24 cellular contexts compared by ENCODE assay signal in the genomic region with DNA sequence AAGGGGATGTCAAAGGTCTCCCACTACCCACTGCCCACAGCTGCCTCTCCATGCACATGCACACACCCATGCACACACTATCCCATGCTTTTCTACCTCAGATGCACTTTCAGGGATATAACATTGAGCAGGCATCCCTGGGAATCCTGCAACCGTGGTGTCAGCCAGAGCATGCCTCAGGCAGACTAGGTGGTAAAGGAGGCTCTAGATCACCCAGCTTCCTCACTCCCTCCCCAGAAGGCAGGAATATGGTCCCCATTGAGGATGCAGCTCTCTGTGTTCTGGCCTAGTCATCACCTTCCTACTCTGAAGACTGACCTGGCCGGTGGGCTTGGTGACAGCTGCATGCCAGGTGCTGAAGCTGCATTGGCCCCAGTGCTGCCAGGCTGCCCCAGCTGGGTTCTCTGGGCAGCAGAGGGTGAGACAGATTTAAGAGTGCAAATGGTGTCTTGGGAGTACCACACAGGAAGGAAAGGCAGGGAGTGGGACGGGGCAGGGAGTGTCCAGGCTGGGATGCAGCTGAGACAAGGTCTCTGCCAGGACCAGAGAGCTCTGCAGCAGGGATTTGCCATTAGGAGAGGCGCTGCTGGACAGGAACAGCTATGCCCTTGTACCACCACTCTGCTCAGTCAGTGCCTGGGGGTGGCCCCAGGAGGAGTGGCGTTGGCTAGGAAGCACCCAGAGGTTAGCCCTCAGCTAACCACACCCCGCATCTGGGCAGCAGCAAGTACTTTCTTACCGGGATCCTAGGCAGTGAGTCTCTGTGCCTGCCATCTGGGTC. TPM values are rescaled to one million over a fixed set of nuclear protein-coding genes. Genes with fewer than 3 reads are reported as not detected.
DNase-seq lines count a peak whose midpoint lies in the region; ATAC-seq and TF ChIP-seq lines count a peak whose summit lies in the region.
"Had no signal": no experiment of that assay in that cellular context is flagged by ENCODE, and none has a peak within 500 bp of the region (broad histone marks: within the 10 kb centered on the region; RNA-seq: fewer than 3 reads in every experiment).

No MANE protein-coding gene starts in this region.

- H3K27ac ChIP-seq in GM23338 (ENCODE audit: low read depth) = no peak overlapping the region
- no peak overlapping the region for H3K27ac ChIP-seq in spleen
- H3K27ac ChIP-seq in breast epithelium = no peak overlapping the region
- H3K27ac ChIP-seq: 22Rv1, SJCRH30 had no signal

- intact Hi-C loops in activated CD4-positive, alpha-beta memory T cell treated with anti-CD3 and anti-CD28 coated beads for 36 hours (cut with micrococcal nuclease) = no loop called here
- intact Hi-C loops in spleen (cut with DNase I; ENCODE audit: low total_unique reads) = no loop called here
- intact Hi-C loops in breast epithelium (cut with DNase I; ENCODE audit: low total_unique reads) = loop anchor here (2.0 kb wide), 1 partner anchor 68 kb away; no protein-coding TSS in a partner anchor

- H3K79me2 ChIP-seq in GM23338 (replicated peaks; ENCODE audit: insufficient read depth) = no peaks in the 10 kb centered on the region

- DNase-seq in activated CD4-positive, alpha-beta memory T cell treated with anti-CD3 and anti-CD28 coated beads, Interleukin-2, amount 10 ng/mL, durations not matched to agents 7 days and 5 days = peak; percentile 10
- DNase-seq in activated CD4-positive, alpha-beta memory T cell treated with anti-CD3 and anti-CD28 coated beads for 36 hours = no peak
- no peak for DNase-seq in GM23338 (ENCODE audit: low spot score)
- DNase-seq in islet precursor cell = peak; percentile 48
- DNase-seq in spleen = peak; percentile 42
- no peak for DNase-seq in HUDEP-2 (lab: John Stamatoyannopoulos, UW; ENCODE audit: unreplicated experiment in 76 of 76)
- DNase-seq in breast epithelium (ENCODE audit: low spot score in 2 of 2) = no peak
- no peak for DNase-seq in NK-92 treated with Interleukin-12 subunit alpha and Interleukin-12 subunit beta, amount 100 ng/mL, for 24 hours (lab: John Stamatoyannopoulos, UW)
- DNase-seq: Calu3, DMS153, DND-41, HFFc6, IMR-90, KG1, MM.1S, NCI-H2029, NCI-H446, NCI-H524 treated with DMSO at 0.1 percent for 48 hours, NCI-H774, PC-3, SJCRH30 had no signal

- no peak overlapping the region for H3K4me2 ChIP-seq in GM23338

- H3K36me3 ChIP-seq in GM23338 (ENCODE audit: insufficient read depth) = no peaks in the 10 kb centered on the region
- H3K36me3 ChIP-seq in spleen = no peaks in the 10 kb centered on the region
- H3K36me3 ChIP-seq in breast epithelium = no peaks in the 10 kb centered on the region
- H3K36me3 ChIP-seq: HAP-1, SJCRH30 had no signal

- 0 out of 2 replicates have a peak, but pooled peaks cover 4% of the 10 kb centered on the region for H3K9me2 ChIP-seq in GM23338 (ENCODE audit: insufficient read depth)

- POLR2A ChIA-PET in activated CD4-positive, alpha-beta memory T cell treated with anti-CD3 and anti-CD28 coated beads, Interleukin-2, amount 10 ng/mL, durations not matched to agents 7 days and 5 days (lab: Charles Lee) = no interaction called here
- POLR2A ChIA-PET in activated CD4-positive, alpha-beta memory T cell treated with anti-CD3 and anti-CD28 coated beads for 36 hours (lab: Charles Lee) = no interaction called here

- 75 to 86% (median 81%) methylated on average over 6 to 7 of the region's 7 CpGs for WGBS in spleen, 5 donors

- H3F3A ChIP-seq in GM23338 (replicated peaks; ENCODE audit: low read depth) = no peaks in the 10 kb centered on the region

- H3K9me3 ChIP-seq in spleen (no peaks in the 10 kb centered on the region), breast epithelium (no peaks in the 10 kb centered on the region)
- H3K9me3 ChIP-seq: HAP-1, SJCRH30 had no signal

- no peak overlapping the region for H2AFZ ChIP-seq in GM23338

- H3K4me1 ChIP-seq in GM23338 (ENCODE audit: insufficient read depth) (no peaks in the 10 kb centered on the region), spleen (no peaks in the 10 kb centered on the region), breast epithelium (no peaks in the 10 kb centered on the region)
- H3K4me1 ChIP-seq: HAP-1, SJCRH30 had no signal

- H3K4me3 Mint-ChIP-seq in activated CD4-positive, alpha-beta memory T cell treated with anti-CD3 and anti-CD28 coated beads, Interleukin-2, amount 10 ng/mL, durations not matched to agents 7 days and 5 days = no peak overlapping the region
- H3K4me3 Mint-ChIP-seq in activated CD4-positive, alpha-beta memory T cell treated with anti-CD3 and anti-CD28 coated beads for 36 hours = no peak overlapping the region
- no peak overlapping the region for H3K4me3 Mint-ChIP-seq in GM23338
- H3K4me3 Mint-ChIP-seq: HFFc6 had no signal

- no peak overlapping the region for H3K27ac Mint-ChIP-seq in activated CD4-positive, alpha-beta memory T cell treated with anti-CD3 and anti-CD28 coated beads, Interleukin-2, amount 10 ng/mL, durations not matched to agents 7 days and 5 days
- H3K27ac Mint-ChIP-seq in activated CD4-positive, alpha-beta memory T cell treated with anti-CD3 and anti-CD28 coated beads for 36 hours = no peak overlapping the region
- peak overlapping the region; percentile 90; the same call in 1 of the 2 replicates for H3K27ac Mint-ChIP-seq in GM23338
- H3K27ac Mint-ChIP-seq: HFFc6 had no signal

- TF ChIP-seq POLR2A in spleen (IDR thresholded peaks at IDR 0.05) (no peak), breast epithelium (IDR thresholded peaks at IDR 0.05) (no peak)

- H3K9me3 Mint-ChIP-seq in activated CD4-positive, alpha-beta memory T cell treated with anti-CD3 and anti-CD28 coated beads, Interleukin-2, amount 10 ng/mL, durations not matched to agents 7 days and 5 days = no peaks in the 10 kb centered on the region
- no peaks in the 10 kb centered on the region for H3K9me3 Mint-ChIP-seq in activated CD4-positive, alpha-beta memory T cell treated with anti-CD3 and anti-CD28 coated beads for 36 hours
- no peaks in the 10 kb centered on the region for H3K9me3 Mint-ChIP-seq in GM23338
- H3K9me3 Mint-ChIP-seq: HFFc6 had no signal

- no peaks in the 10 kb centered on the region for H3K36me3 Mint-ChIP-seq in activated CD4-positive, alpha-beta memory T cell treated with anti-CD3 and anti-CD28 coated beads, Interleukin-2, amount 10 ng/mL, durations not matched to agents 7 days and 5 days (ENCODE audit: low read depth)
- no peaks in the 10 kb centered on the region for H3K36me3 Mint-ChIP-seq in activated CD4-positive, alpha-beta memory T cell treated with anti-CD3 and anti-CD28 coated beads for 36 hours
- no peaks in the 10 kb centered on the region for H3K36me3 Mint-ChIP-seq in GM23338 (ENCODE audit: low read depth)

- H3K27me3 Mint-ChIP-seq in activated CD4-positive, alpha-beta memory T cell treated with anti-CD3 and anti-CD28 coated beads, Interleukin-2, amount 10 ng/mL, durations not matched to agents 7 days and 5 days = no peaks in the 10 kb centered on the region
- no peaks in the 10 kb centered on the region for H3K27me3 Mint-ChIP-seq in activated CD4-positive, alpha-beta memory T cell treated with anti-CD3 and anti-CD28 coated beads for 36 hours
- H3K27me3 Mint-ChIP-seq in GM23338 (ENCODE audit: insufficient read depth, low read depth, poor library complexity) = peaks cover 8% of the 10 kb centered on the region

- H3K4me1 Mint-ChIP-seq in activated CD4-positive, alpha-beta memory T cell treated with anti-CD3 and anti-CD28 coated beads, Interleukin-2, amount 10 ng/mL, durations not matched to agents 7 days and 5 days = no peaks in the 10 kb centered on the region
- peaks cover 6% of the 10 kb centered on the region for H3K4me1 Mint-ChIP-seq in activated CD4-positive, alpha-beta memory T cell treated with anti-CD3 and anti-CD28 coated beads for 36 hours (ENCODE audit: low read depth)
- peaks cover 3% of the 10 kb centered on the region; the same call in 1 of the 3 replicates for H3K4me1 Mint-ChIP-seq in GM23338

- H3K27me3 ChIP-seq in GM23338 (ENCODE audit: insufficient read depth) (no peaks in the 10 kb centered on the region), spleen (replicated peaks in 1 of 7) (no peaks in the 10 kb centered on the region), breast epithelium (no peaks in the 10 kb centered on the region)
- H3K27me3 ChIP-seq: SJCRH30 had no signal

- H4K20me1 ChIP-seq in GM23338 (replicated peaks; ENCODE audit: insufficient read depth) = no peaks in the 10 kb centered on the region

- ATAC-seq in GM23338 = no peak
- ATAC-seq: PC-3 had no signal

- no peak overlapping the region for H3K4me3 ChIP-seq in GM23338
- no peak overlapping the region for H3K4me3 ChIP-seq in spleen
- H3K4me3 ChIP-seq in breast epithelium = no peak overlapping the region
- H3K4me3 ChIP-seq: HAP-1, SJCRH30 had no signal

- CTCF ChIA-PET in activated CD4-positive, alpha-beta memory T cell treated with anti-CD3 and anti-CD28 coated beads, Interleukin-2, amount 10 ng/mL, durations not matched to agents 7 days and 5 days (lab: Charles Lee) = no interaction called here
- CTCF ChIA-PET in activated CD4-positive, alpha-beta memory T cell treated with anti-CD3 and anti-CD28 coated beads for 36 hours (lab: Charles Lee) = no interaction called here

- no peak for TF ChIP-seq CTCF in GM23338 (conservative IDR thresholded peaks at IDR 0.05; ENCODE audit: low read depth in 2 of 2)
- TF ChIP-seq CTCF in spleen (IDR thresholded peaks at IDR 0.05 in 8 of 11, conservative IDR thresholded peaks at IDR 0.05 in 3 of 11) = no peak
- TF ChIP-seq CTCF in breast epithelium (IDR thresholded peaks at IDR 0.05) = no peak

TF ChIP-seq in GM23338, 12 proteins besides CTCF, POLR2A, EP300 and RAD21 (continues in another document):
- TF ChIP-seq ZNF331 (CRISPR knock-in tag; IDR thresholded peaks at IDR 0.05; ENCODE audit: low read depth) = no peak
- TF ChIP-seq JUNB (IDR thresholded peaks at IDR 0.05; ENCODE audit: unreplicated experiment) = no peak

RNA-seq across cellular contexts. Expression of gene GDF10, which starts 53.4 kb away (rescaled TPM):
- not detected for total RNA-seq in activated CD4-positive, alpha-beta memory T cell treated with anti-CD3 and anti-CD28 coated beads, Interleukin-2, amount 10 ng/mL, durations not matched to agents 7 days and 5 days
- under 1 TPM; 0.50 to 0.56 TPM for total RNA-seq in activated CD4-positive, alpha-beta memory T cell treated with anti-CD3 and anti-CD28 coated beads for 36 hours
- total RNA-seq in GM23338 (2014; rRNA removed; shearing (Covaris generic)) = 0.21 and 0.43 TPM in 2 replicates
- polyA plus RNA-seq in GM23338 (2016; fragmentation: Nextera tagmentation; extraction: Ambion mirVana) (not detected in 2 replicates), spleen (under 1 TPM; 0.02 to 0.35 (median 0.12) TPM)
- total RNA-seq in spleen (under 1 TPM in 4 of 7 donors, not detected in 3; 0.19 to 0.30 (median 0.21) TPM), breast epithelium (10 to 100 TPM in 1 of 3 donors, 1 to 10 TPM in 2; 2.0 to 12.3 (median 2.0) TPM)
- total RNA-seq: Calu3, HFFc6, IMR-90, PC-3, SJCRH30 had no signal
- polyA plus RNA-seq: BJ had no signal

Comparison
In these comparisons a context has a peak if more than half of its experiments do, and no peak if none do; other contexts are left out.
1. DNase-seq: peak in activated CD4-positive, alpha-beta memory T cell treated with anti-CD3 and anti-CD28 coated beads, Interleukin-2, amount 10 ng/mL, durations not matched to agents 7 days and 5 days (single experiment), islet precursor cell (single experiment) and spleen (single experiment); none in activated CD4-positive, alpha-beta memory T cell treated with anti-CD3 and anti-CD28 coated beads for 36 hours (single experiment), GM23338 (single experiment), HUDEP-2 (0 of 76), breast epithelium (0 of 2) and NK-92 treated with Interleukin-12 subunit alpha and Interleukin-12 subunit beta, amount 100 ng/mL, for 24 hours (single experiment).